In genomic region chr6:4808396-4808795, GRCh38 we compare ENCODE assay signal across 1 cellular context.
TF ChIP-seq lines count a peak whose summit lies in the region.

No MANE protein-coding gene starts in this region.

TF ChIP-seq in GM12878, 131 proteins besides CTCF, POLR2A, EP300 and RAD21 (continued from another document):
- TF ChIP-seq ZBTB40 (IDR thresholded peaks at IDR 0.05; ENCODE audit: borderline replicate concordance), result peak; percentile 74; the same call in 1 of the 2 replicates
